In the genomic region with DNA sequence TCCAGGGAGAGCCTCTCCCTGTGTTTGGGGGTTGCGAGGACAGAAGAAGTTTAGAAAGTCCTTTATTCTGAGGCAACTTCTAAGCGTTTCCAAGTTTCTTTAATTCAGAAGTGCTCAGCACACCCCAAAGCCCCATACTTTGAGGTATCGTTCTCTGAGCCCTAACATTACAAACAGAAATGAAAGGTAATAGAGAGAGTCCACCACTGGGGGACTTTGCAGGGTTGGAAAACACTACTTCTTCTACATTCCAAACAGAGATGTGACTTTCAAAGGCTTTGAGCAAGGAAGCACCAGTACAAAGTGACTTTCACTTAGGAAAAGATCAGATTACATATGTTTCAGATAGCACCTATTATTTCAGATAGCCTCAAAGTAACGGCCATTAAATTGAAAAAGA, we compare ENCODE assay signal across 18 cellular contexts.
"Had no signal": no experiment of that assay in that cellular context is flagged by ENCODE, and none has a peak within 500 bp of the region (broad histone marks: within the 10 kb centered on the region; RNA-seq: fewer than 3 reads in every experiment).

No MANE protein-coding gene starts in this region.

- H3K4me2 ChIP-seq: smooth muscle cell had no signal

- H3K4me1 ChIP-seq: right atrium auricular region, uterus had no signal

- H3K4me3 ChIP-seq: mucosa of descending colon, right atrium auricular region, smooth muscle cell, tibial artery, upper lobe of left lung, uterus had no signal

- ATAC-seq: naive thymus-derived CD8-positive, alpha-beta T cell; stimulated activated memory B cell treated with anti-CD40 and anti-IgM and Interleukin-4, amounts not matched to agents 10 μg/mL and 1 μg/mL and 100 μg/mL, for 72 hours had no signal

- H3K36me3 ChIP-seq: neutrophil, right atrium auricular region, tibial artery, upper lobe of left lung, uterus had no signal

- H3K27me3 ChIP-seq: neutrophil, right atrium auricular region, tibial artery, upper lobe of left lung, uterus had no signal

- H3K27ac ChIP-seq: neutrophil, right atrium auricular region, tibial artery, upper lobe of left lung had no signal

- FAIRE-seq: colon, endothelial cell of umbilical vein, islet of Langerhans had no signal

- DNase-seq: dermis blood vessel endothelial cell; foreskin melanocyte; head of caudate nucleus; hippocampal formation; kidney glomerular epithelial cell; mucosa of descending colon; naive thymus-derived CD8-positive, alpha-beta T cell; stimulated activated CD4-positive, alpha-beta T cell treated with anti-CD3 and anti-CD28 coated beads, Interleukin-4, amount 100 ng/mL, for 24 hours; tibial artery; upper lobe of left lung; uterus had no signal

- H3K9me3 ChIP-seq: mucosa of descending colon, neutrophil, tibial artery, upper lobe of left lung, uterus had no signal
